Comparison of ENCODE assay signal across 8 cellular contexts in the genomic region with DNA sequence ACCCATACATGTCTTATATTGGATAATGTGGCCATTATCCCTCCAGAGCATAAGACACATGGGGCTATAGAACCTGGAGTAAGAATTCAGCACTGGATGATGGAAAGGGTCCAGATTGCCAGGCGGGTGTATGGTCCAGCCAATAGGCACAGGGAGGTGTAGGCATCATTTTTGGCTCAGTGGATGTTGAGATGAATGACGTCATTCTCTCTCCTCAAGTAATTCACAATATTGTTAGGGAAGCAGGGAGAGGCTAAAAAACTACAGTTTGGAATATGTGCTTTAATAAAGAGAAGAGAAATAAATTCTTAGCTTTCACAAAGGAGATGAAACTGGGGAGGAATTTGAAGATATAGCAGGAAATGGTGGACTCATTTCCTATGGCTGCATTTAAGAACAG.
"Had no signal": no experiment of that assay in that cellular context is flagged by ENCODE, and none has a peak within 500 bp of the region (broad histone marks: within the 10 kb centered on the region; RNA-seq: fewer than 3 reads in every experiment).

No MANE protein-coding gene starts in this region.

- DNase-seq: H9, HCEC 1CT, HFFc6, KG1 had no signal

- H2AFZ ChIP-seq: GM23338 had no signal

- FAIRE-seq: H1, H54, HTR-8/SVneo had no signal

- ATAC-seq: GM23338 had no signal

- H3K4me2 ChIP-seq: GM23338 had no signal

- H3K4me3 ChIP-seq: GM23338 had no signal
